In genomic region chr13:51704399-51705306, GRCh38 we compare ENCODE assay signal across 11 cellular contexts.
DNase-seq lines count a peak whose midpoint lies in the region; ATAC-seq and TF ChIP-seq lines count a peak whose summit lies in the region.
"Had no signal": no experiment of that assay in that cellular context is flagged by ENCODE, and none has a peak within 500 bp of the region (broad histone marks: within the 10 kb centered on the region; RNA-seq: fewer than 3 reads in every experiment).

No MANE protein-coding gene starts in this region.

- no peaks in the 10 kb centered on the region; the same call in 1 of the 2 replicates for H3K27me3 Mint-ChIP-seq in WTC11 (ENCODE audit: low read depth)
- no peaks in the 10 kb centered on the region for H3K27me3 Mint-ChIP-seq in activated naive CD4-positive, alpha-beta T cell treated with anti-CD3 and anti-CD28 coated beads for 36 hours (ENCODE audit: low read depth)

- CTCF ChIA-PET in WTC11 (lab: Charles Lee), result no interaction called here
- CTCF ChIA-PET in activated naive CD4-positive, alpha-beta T cell treated with anti-CD3 and anti-CD28 coated beads for 36 hours (lab: Charles Lee), result no interaction called here

- 85 to 91% methylated on average over 3 of the region's 3 CpGs for WGBS in testis, 2 donors

- ATAC-seq in GM18519 (IDR thresholded peaks at IDR 0.05; ENCODE audit: low FRiP score, unreplicated experiment) (peak; percentile 90), GM21423 (IDR thresholded peaks at IDR 0.05; ENCODE audit: unreplicated experiment) (peak; percentile 80), HG03095 (IDR thresholded peaks at IDR 0.05; ENCODE audit: unreplicated experiment) (peak; percentile 87), WTC11 (no peak)

- H3K27me3 ChIP-seq in testis, result no peaks in the 10 kb centered on the region
- H3K27me3 ChIP-seq: cardiac muscle cell had no signal

- intact Hi-C loops in activated naive CD4-positive, alpha-beta T cell treated with anti-CD3 and anti-CD28 coated beads for 36 hours (cut with micrococcal nuclease), result no loop called here
- intact Hi-C loops in testis (cut with DNase I; ENCODE audit: low total_unique reads), result no loop called here

- DNase-seq in WTC11 (ENCODE audit: low spot score) (no peak), testis (no peak), AG08396 (ENCODE audit: low spot score) (no peak), amniotic stem cell (lab: John Stamatoyannopoulos, UW) (no peak)
- no peak for DNase-seq in activated naive CD4-positive, alpha-beta T cell treated with anti-CD3 and anti-CD28 coated beads for 36 hours
- DNase-seq: Calu3, NCI-H2029 had no signal

- no peaks in the 10 kb centered on the region for H3K9me3 ChIP-seq in testis

- no peak overlapping the region for H3K27ac ChIP-seq in testis
- H3K27ac ChIP-seq: cardiac muscle cell had no signal

- H3K4me3 Mint-ChIP-seq in WTC11, result no peak overlapping the region
- H3K4me3 Mint-ChIP-seq in activated naive CD4-positive, alpha-beta T cell treated with anti-CD3 and anti-CD28 coated beads for 36 hours, result no peak overlapping the region

- TF ChIP-seq POLR2A in testis (IDR thresholded peaks at IDR 0.05), result no peak

- peaks cover 20% of the 10 kb centered on the region for H3K36me3 Mint-ChIP-seq in WTC11
- H3K36me3 Mint-ChIP-seq in activated naive CD4-positive, alpha-beta T cell treated with anti-CD3 and anti-CD28 coated beads for 36 hours (ENCODE audit: low read depth), result peaks cover 11% of the 10 kb centered on the region

- peaks cover 18% of the 10 kb centered on the region for H3K9me3 Mint-ChIP-seq in WTC11
- H3K9me3 Mint-ChIP-seq in activated naive CD4-positive, alpha-beta T cell treated with anti-CD3 and anti-CD28 coated beads for 36 hours, result no peaks in the 10 kb centered on the region

- no peaks in the 10 kb centered on the region for H3K36me3 ChIP-seq in testis (ENCODE audit: low read depth, missing control alignments)
- H3K36me3 ChIP-seq: cardiac muscle cell had no signal

- TF ChIP-seq CTCF in WTC11 (IDR thresholded peaks at IDR 0.05), result no peak
- no peak for TF ChIP-seq CTCF in testis (IDR thresholded peaks at IDR 0.05)

- no peaks in the 10 kb centered on the region for H3K4me1 Mint-ChIP-seq in WTC11
- H3K4me1 Mint-ChIP-seq in activated naive CD4-positive, alpha-beta T cell treated with anti-CD3 and anti-CD28 coated beads for 36 hours (ENCODE audit: low read depth), result no peaks in the 10 kb centered on the region

- peak overlapping the region; percentile 71; the same call in 1 of the 2 replicates for H3K27ac Mint-ChIP-seq in WTC11
- H3K27ac Mint-ChIP-seq in activated naive CD4-positive, alpha-beta T cell treated with anti-CD3 and anti-CD28 coated beads for 36 hours, result no peak overlapping the region

- POLR2A ChIA-PET in WTC11 (lab: Charles Lee), result no interaction called here

- no peaks in the 10 kb centered on the region for H3K4me1 ChIP-seq in testis

- H3K4me3 ChIP-seq in testis, result no peak overlapping the region
- H3K4me3 ChIP-seq: cardiac muscle cell had no signal

TF ChIP-seq in WTC11, 78 proteins besides CTCF, POLR2A, EP300 and RAD21 (continues in another document):
- TF ChIP-seq GTF2I (CRISPR knock-in tag; conservative IDR thresholded peaks at IDR 0.05), result no peak
- no peak for TF ChIP-seq NFYB (CRISPR knock-in tag; conservative IDR thresholded peaks at IDR 0.05; ENCODE audit: low read depth)
- TF ChIP-seq MXD4 (CRISPR knock-in tag; IDR thresholded peaks at IDR 0.05; ENCODE audit: borderline replicate concordance), result no peak
- no peak for TF ChIP-seq ESRRA (CRISPR knock-in tag; IDR thresholded peaks at IDR 0.05; ENCODE audit: borderline replicate concordance)
- TF ChIP-seq IRF2 (CRISPR knock-in tag; IDR thresholded peaks at IDR 0.05; ENCODE audit: borderline replicate concordance, low read depth), result no peak
- TF ChIP-seq ETV6 (CRISPR knock-in tag; IDR thresholded peaks at IDR 0.05), result no peak
- TF ChIP-seq, protein P1, sequence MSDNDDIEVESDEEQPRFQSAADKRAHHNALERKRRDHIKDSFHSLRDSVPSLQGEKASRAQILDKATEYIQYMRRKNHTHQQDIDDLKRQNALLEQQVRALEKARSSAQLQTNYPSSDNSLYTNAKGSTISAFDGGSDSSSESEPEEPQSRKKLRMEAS (CRISPR knock-in tag; IDR thresholded peaks at IDR 0.05), result no peak
- no peak for TF ChIP-seq E2F4 (CRISPR knock-in tag; IDR thresholded peaks at IDR 0.05; ENCODE audit: borderline replicate concordance, low read depth)
- no peak for TF ChIP-seq ZNF532 (CRISPR knock-in tag; IDR thresholded peaks at IDR 0.05; ENCODE audit: borderline replicate concordance)
- no peak for TF ChIP-seq OVOL2 (CRISPR knock-in tag; IDR thresholded peaks at IDR 0.05; ENCODE audit: borderline replicate concordance)
- no peak for TF ChIP-seq NR1H2 (CRISPR knock-in tag; IDR thresholded peaks at IDR 0.05)
- no peak for TF ChIP-seq CDX4 (CRISPR knock-in tag; IDR thresholded peaks at IDR 0.05; ENCODE audit: borderline replicate concordance)
- TF ChIP-seq ZNF671 (CRISPR knock-in tag; IDR thresholded peaks at IDR 0.05), result no peak
- TF ChIP-seq SP1 (CRISPR knock-in tag; conservative IDR thresholded peaks at IDR 0.05), result no peak
